ENCODE assay signal across 15 cellular contexts in the genomic region with DNA sequence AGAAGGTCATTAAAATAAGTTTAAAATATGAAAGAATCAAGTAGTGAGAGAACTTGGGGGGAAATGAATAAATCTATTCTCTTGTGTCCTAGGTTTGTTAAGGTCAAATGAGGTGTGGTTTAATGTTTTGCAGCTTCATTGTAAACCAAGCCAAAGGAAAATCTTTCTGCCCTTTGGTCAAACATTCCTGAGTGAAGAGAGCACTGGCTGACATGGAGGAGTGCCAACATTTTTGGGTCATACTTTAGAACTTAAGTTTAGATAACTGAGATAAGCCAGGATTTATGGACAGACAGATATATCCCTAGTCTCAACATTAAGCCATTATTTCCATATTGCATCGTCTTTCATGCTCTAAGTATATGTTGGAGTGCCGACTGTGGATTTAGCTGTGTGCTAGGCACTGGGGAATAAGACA.
A peak's percentile ranks its signal among the peaks of the same experiment; 100 is the strongest.
DNase-seq lines count a peak whose midpoint lies in the region; ATAC-seq, FAIRE-seq and TF ChIP-seq lines count a peak whose summit lies in the region.
"Had no signal": no experiment of that assay in that cellular context is flagged by ENCODE, and none has a peak within 500 bp of the region (broad histone marks: within the 10 kb centered on the region; RNA-seq: fewer than 3 reads in every experiment).

No MANE protein-coding gene starts in this region.

- 21% methylated on average over 2 of the region's 2 CpGs for WGBS in hepatocyte (ENCODE audit: low lambda C conversion rate, missing lambda C conversion rate)

- peaks cover 40% of the 10 kb centered on the region for H3K4me1 Mint-ChIP-seq in MCF 10A (ENCODE audit: insufficient read depth, unreplicated experiment)
- no peaks in the 10 kb centered on the region for H3K4me1 Mint-ChIP-seq in effector memory CD8-positive, alpha-beta T cell (ENCODE audit: low read depth in 2 of 2)

- H3K9me2 ChIP-seq in hepatocyte (replicated peaks; ENCODE audit: insufficient read depth) = no peaks in the 10 kb centered on the region

- TF ChIP-seq POLR2A in breast epithelium (IDR thresholded peaks at IDR 0.05) = no peak

- H3K27ac ChIP-seq in breast epithelium (no peak overlapping the region), hepatocyte (no peak overlapping the region)
- H3K27ac ChIP-seq: thoracic aorta had no signal

- peak; percentile 67 for DNase-seq in MCF 10A (ENCODE audit: unreplicated experiment)
- DNase-seq in breast epithelium (ENCODE audit: low spot score in 2 of 2) = no peak
- DNase-seq in amniotic epithelial cell (ENCODE audit: low read depth) = peak; percentile 99
- peak; percentile 57 for DNase-seq in hepatocyte (ENCODE audit: low spot score)
- peak; percentile 62 for DNase-seq in urothelium cell line (ENCODE audit: low spot score)
- DNase-seq in HT-29 (ENCODE audit: low spot score) = no peak
- DNase-seq in C1 segment of cervical spinal cord (lab: John Stamatoyannopoulos, UW) = no peak
- no peak for DNase-seq in effector memory CD8-positive, alpha-beta T cell
- DNase-seq: NCI-H2171 treated with DMSO at 0.1 percent for 48 hours had no signal

- H3K27me3 ChIP-seq in breast epithelium = no peaks in the 10 kb centered on the region
- H3K27me3 ChIP-seq in hepatocyte = no peaks in the 10 kb centered on the region

- peak; percentile 66 for FAIRE-seq in urothelium cell line (lab: Jason Lieb, UNC)
- FAIRE-seq: A204.1, endometrium, H1 had no signal

- H3K9me3 Mint-ChIP-seq in MCF 10A (ENCODE audit: unreplicated experiment) = no peaks in the 10 kb centered on the region
- peaks cover 0 to 6% of the 10 kb centered on the region in 2 donors for H3K9me3 Mint-ChIP-seq in effector memory CD8-positive, alpha-beta T cell
- H3K9me3 Mint-ChIP-seq: activated T-helper 1 cell treated with anti-CD3 and anti-CD28 coated beads, Interleukin-12 subunit alpha, Interleukin-12 subunit beta, Interleukin-2, Interleukin-4 antibody, amounts not matched to agents 30 ng/mL and 10 ng/mL and 1 ng/mL, durations not matched to agents 14 hours and 24 hours and 36 hours; T-helper 1 cell treated with Interleukin-12 subunit alpha and Interleukin-12 subunit beta and Interleukin-4 antibody, amounts not matched to agents 30 μg/mL and 1 μg/mL, for 36 hours had no signal

- H3K4me3 ChIP-seq in breast epithelium (no peak overlapping the region), hepatocyte (no peak overlapping the region)
- H3K4me3 ChIP-seq: thoracic aorta had no signal

- POLR2A ChIA-PET in MCF 10A (lab: Yijun Ruan, JAX) = interaction anchor here (0.6 to 1.5 kb wide), 4 partner anchors 13 to 374 kb away, joined by 3 to 4 read pairs (median 3); no protein-coding TSS in a partner anchor

- H3K36me3 ChIP-seq in breast epithelium = no peaks in the 10 kb centered on the region
- H3K36me3 ChIP-seq in hepatocyte (replicated peaks; ENCODE audit: insufficient read depth, low read depth) = no peaks in the 10 kb centered on the region
- H3K36me3 ChIP-seq: thoracic aorta had no signal

- BruUV-seq in MCF 10A (replicated peaks; lab: Mats Ljungman, UMichigan) = no TSS peak

- CTCF ChIA-PET in MCF 10A (lab: Yijun Ruan, JAX) = interaction anchor here (0.7 kb wide), 1 partner anchor 64 kb away, joined by 3 read pairs; no protein-coding TSS in a partner anchor

- peak overlapping the region; percentile 31 for H3K4me3 Mint-ChIP-seq in MCF 10A (ENCODE audit: unreplicated experiment)
- no peak overlapping the region for H3K4me3 Mint-ChIP-seq in effector memory CD8-positive, alpha-beta T cell
- H3K4me3 Mint-ChIP-seq: activated T-helper 1 cell treated with anti-CD3 and anti-CD28 coated beads, Interleukin-12 subunit alpha, Interleukin-12 subunit beta, Interleukin-2, Interleukin-4 antibody, amounts not matched to agents 30 ng/mL and 10 ng/mL and 1 ng/mL, durations not matched to agents 14 hours and 24 hours and 36 hours; T-helper 1 cell treated with Interleukin-12 subunit alpha and Interleukin-12 subunit beta and Interleukin-4 antibody, amounts not matched to agents 30 μg/mL and 1 μg/mL, for 36 hours had no signal

- H3K27me3 Mint-ChIP-seq in MCF 10A (ENCODE audit: insufficient read depth, unreplicated experiment) = no peaks in the 10 kb centered on the region
- H3K27me3 Mint-ChIP-seq in effector memory CD8-positive, alpha-beta T cell = no peaks in the 10 kb centered on the region

- H3K4me1 ChIP-seq in breast epithelium = no peaks in the 10 kb centered on the region
- H3K4me1 ChIP-seq in hepatocyte (ENCODE audit: insufficient read depth) = peaks cover 9% of the 10 kb centered on the region

- peak overlapping the region; percentile 17 for H3K4me2 ChIP-seq in hepatocyte

- TF ChIP-seq CTCF in MCF 10A (IDR thresholded peaks at IDR 0.05; ENCODE audit: unreplicated experiment) = no peak
- no peak for TF ChIP-seq CTCF in breast epithelium (IDR thresholded peaks at IDR 0.05)
- no peak for TF ChIP-seq CTCF in hepatocyte (IDR thresholded peaks at IDR 0.05; ENCODE audit: poor library complexity)

- H3K36me3 Mint-ChIP-seq in MCF 10A (ENCODE audit: insufficient read depth, unreplicated experiment) = peaks cover 29% of the 10 kb centered on the region
- no peaks in the 10 kb centered on the region for H3K36me3 Mint-ChIP-seq in effector memory CD8-positive, alpha-beta T cell (ENCODE audit: insufficient read depth)

- peaks cover 2% of the 10 kb centered on the region for H4K20me1 ChIP-seq in hepatocyte (ENCODE audit: insufficient read depth, poor library complexity, severe bottlenecking)

- no peaks in the 10 kb centered on the region for H3K9me3 ChIP-seq in breast epithelium
- no peaks in the 10 kb centered on the region for H3K9me3 ChIP-seq in hepatocyte (ENCODE audit: low read depth)
- H3K9me3 ChIP-seq: thoracic aorta had no signal

- no peak overlapping the region for H2AFZ ChIP-seq in hepatocyte

- ATAC-seq in effector memory CD8-positive, alpha-beta T cell (replicated peaks) = no peak

- peaks cover 27% of the 10 kb centered on the region for H3K79me2 ChIP-seq in hepatocyte

- intact Hi-C loops in MCF 10A (cut with micrococcal nuclease) (no loop called here), breast epithelium (cut with DNase I; ENCODE audit: low total_unique reads) (no loop called here)

- H3K27ac Mint-ChIP-seq in MCF 10A (ENCODE audit: low read depth, unreplicated experiment) = peak overlapping the region; percentile 75
- H3K27ac Mint-ChIP-seq in effector memory CD8-positive, alpha-beta T cell = no peak overlapping the region
- H3K27ac Mint-ChIP-seq: activated T-helper 1 cell treated with anti-CD3 and anti-CD28 coated beads, Interleukin-12 subunit alpha, Interleukin-12 subunit beta, Interleukin-2, Interleukin-4 antibody, amounts not matched to agents 30 ng/mL and 10 ng/mL and 1 ng/mL, durations not matched to agents 14 hours and 24 hours and 36 hours; T-helper 1 cell treated with Interleukin-12 subunit alpha and Interleukin-12 subunit beta and Interleukin-4 antibody, amounts not matched to agents 30 μg/mL and 1 μg/mL, for 36 hours had no signal

Comparison
In these comparisons a context has a peak if more than half of its experiments do, and no peak if none do; other contexts are left out.
1. DNase-seq: peak in MCF 10A (single experiment), amniotic epithelial cell (single experiment), hepatocyte (single experiment) and urothelium cell line (single experiment); none in breast epithelium (0 of 2), HT-29 (single experiment), C1 segment of cervical spinal cord (0 of 14) and effector memory CD8-positive, alpha-beta T cell (0 of 3).